In genomic region chr7:151686826-151687225, GRCh38 we compare ENCODE assay signal across 12 cellular contexts.
DNase-seq lines count a peak whose midpoint lies in the region; ATAC-seq, FAIRE-seq and TF ChIP-seq lines count a peak whose summit lies in the region.
"Had no signal": no experiment of that assay in that cellular context is flagged by ENCODE, and none has a peak within 500 bp of the region (broad histone marks: within the 10 kb centered on the region; RNA-seq: fewer than 3 reads in every experiment).

No MANE protein-coding gene starts in this region.

- no peak for TF ChIP-seq CTCF in AG10803 (conservative IDR thresholded peaks at IDR 0.05; ENCODE audit: low read length)
- TF ChIP-seq CTCF in RWPE1 (conservative IDR thresholded peaks at IDR 0.05; ENCODE audit: low read depth): no peak
- TF ChIP-seq CTCF in fibroblast of lung (conservative IDR thresholded peaks at IDR 0.05 in 1 of 2, IDR thresholded peaks at IDR 0.05 in 1 of 2; ENCODE audit: low read depth in 1 of 2, low read length in 2 of 2): no peak
- no peak for TF ChIP-seq CTCF in sigmoid colon (IDR thresholded peaks at IDR 0.05)
- no peak for TF ChIP-seq CTCF in D721Med (IDR thresholded peaks at IDR 0.05; ENCODE audit: insufficient read depth, missing control alignments)
- TF ChIP-seq CTCF in GM20000 (IDR thresholded peaks at IDR 0.05; ENCODE audit: extremely low read depth, missing control alignments): no peak

- no peak for TF ChIP-seq POLR2A in sigmoid colon (IDR thresholded peaks at IDR 0.05)

- CTCF ChIA-PET in RWPE1 (lab: Yijun Ruan, JAX): interaction anchor here (0.7 kb wide), 1 partner anchor 18 kb away, joined by 3 read pairs; no protein-coding TSS in a partner anchor

- H3K4me2 ChIP-seq in fibroblast of lung (ENCODE audit: extremely low read depth, insufficient read depth, low read length): no peak overlapping the region

- peaks cover 16% of the 10 kb centered on the region for H3K4me1 ChIP-seq in fibroblast of lung (ENCODE audit: control insufficient read depth, extremely low read depth, insufficient read depth, low read length)
- H3K4me1 ChIP-seq in sigmoid colon: peaks cover 0 to 27% (median 22%) of the 10 kb centered on the region in 4 donors

- H3K9ac ChIP-seq in fibroblast of lung (ENCODE audit: insufficient read depth, low read length): no peak overlapping the region

- WGBS in sigmoid colon, 2 donors: 92 to 94% methylated on average over 2 of the region's 2 CpGs

- H3K27ac ChIP-seq in RWPE1 (peak overlapping the region; percentile 89), fibroblast of lung (ENCODE audit: insufficient read depth, low read length) (peak overlapping the region; percentile 81), sigmoid colon (peak overlapping the region; percentile 54 to 83 (median 72))

- no peak for ATAC-seq in GM18909 (IDR thresholded peaks at IDR 0.05; ENCODE audit: poor library complexity, unreplicated experiment)
- ATAC-seq: activated naive CD4-positive, alpha-beta T cell treated with anti-CD3 and anti-CD28 coated beads, Interleukin-2, amount 50 U/mL, for 72 hours; T-helper 17 cell had no signal

- DNase-seq in AG10803 (ENCODE audit: low read depth) (peak; percentile 66), RWPE1 (ENCODE audit: low spot score) (no peak), fibroblast of lung (ENCODE audit: low read depth in 2 of 2) (peak in 1 of 2 donors; percentile 34), sigmoid colon (no peak), D721Med (ENCODE audit: insufficient read length, low spot score) (no peak), GM20000 (ENCODE audit: low spot score) (no peak)
- no peak for DNase-seq in stimulated activated CD8-positive, alpha-beta memory T cell treated with anti-CD3 and anti-CD28 coated beads, Interleukin-4, amount 100 ng/mL, for 48 hours
- DNase-seq: Karpas-422, T-helper 17 cell had no signal

- H4K20me1 ChIP-seq in fibroblast of lung (ENCODE audit: control insufficient read depth, extremely low read depth, insufficient read depth, low read length): no peaks in the 10 kb centered on the region

- H2AFZ ChIP-seq in fibroblast of lung (ENCODE audit: low read length): no peak overlapping the region

- H3K36me3 ChIP-seq in fibroblast of lung (ENCODE audit: control insufficient read depth, insufficient read depth, low read length) (no peaks in the 10 kb centered on the region), sigmoid colon (no peaks in the 10 kb centered on the region)

- H3K27me3 ChIP-seq in fibroblast of lung (ENCODE audit: control insufficient read depth, insufficient read depth, low read length) (no peaks in the 10 kb centered on the region), sigmoid colon (no peaks in the 10 kb centered on the region)
- H3K27me3 ChIP-seq: tibial nerve had no signal

- H3K9me3 ChIP-seq in fibroblast of lung (ENCODE audit: control insufficient read depth, insufficient read depth, low read depth, low read length) (no peaks in the 10 kb centered on the region), sigmoid colon (no peaks in the 10 kb centered on the region)
- H3K9me3 ChIP-seq: tibial nerve had no signal

- FAIRE-seq in D721Med (lab: Jason Lieb, UNC): no peak

- H3K79me2 ChIP-seq in fibroblast of lung (ENCODE audit: control insufficient read depth, insufficient read depth, low read length): no peaks in the 10 kb centered on the region

- no peak for TF ChIP-seq EP300 in sigmoid colon (IDR thresholded peaks at IDR 0.05)

- POLR2A ChIA-PET in RWPE1 (lab: Yijun Ruan, JAX; ENCODE audit: low non-redundant PET): no interaction called here

- intact Hi-C loops in sigmoid colon (cut with DNase I): no loop called here

- no peak overlapping the region for H3K4me3 ChIP-seq in AG10803 (ENCODE audit: low read length)
- H3K4me3 ChIP-seq in fibroblast of lung (replicated peaks in 1 of 4; ENCODE audit: control extremely low read depth in 1 of 4, insufficient read depth in 1 of 4, low read depth in 3 of 4, low read length in 4 of 4): no peak overlapping the region
- H3K4me3 ChIP-seq in sigmoid colon: no peak overlapping the region
- H3K4me3 ChIP-seq: tibial nerve had no signal
